In genomic region chr12:109835827-109836226, GRCh38 we compare ENCODE assay signal across 32 cellular contexts. TPM values are rescaled to one million over a fixed set of nuclear protein-coding genes. Genes with fewer than 3 reads are reported as not detected.
"Had no signal": no experiment of that assay in that cellular context is flagged by ENCODE, and none has a peak within 500 bp of the region (broad histone marks: within the 10 kb centered on the region; RNA-seq: fewer than 3 reads in every experiment).

No MANE protein-coding gene starts in this region.

- H3K27ac Mint-ChIP-seq: activated CD4-positive, alpha-beta memory T cell treated with anti-CD3 and anti-CD28 coated beads for 36 hours; activated CD4-positive, alpha-beta T cell treated with anti-CD3 and anti-CD28 coated beads for 36 hours; activated CD4-positive, alpha-beta T cell treated with anti-CD3 and anti-CD28 coated beads, Interleukin-2, amount 10 ng/mL, durations not matched to agents 24 days and 14 days; activated CD8-positive, alpha-beta memory T cell treated with anti-CD3 and anti-CD28 coated beads, Interleukin-2, amount 10 ng/mL, durations not matched to agents 7 days and 5 days; activated CD8-positive, alpha-beta T cell treated with anti-CD3 and anti-CD28 coated beads, Interleukin-2, amount 10 ng/mL, durations not matched to agents 7 days and 5 days; activated naive CD4-positive, alpha-beta T cell treated with anti-CD3 and anti-CD28 coated beads, Interleukin-2, amount 10 ng/mL, durations not matched to agents 7 days and 5 days; activated naive CD4-positive, alpha-beta T cell treated with anti-CD3 and anti-CD28 coated beads, Interleukin-2, amount 50 U/mL, for 72 hours; activated naive CD8-positive, alpha-beta T cell treated with anti-CD3 and anti-CD28 coated beads, Interleukin-2, amount 10 ng/mL, durations not matched to agents 7 days and 5 days; activated T-cell treated with anti-CD3 and anti-CD28 coated beads, Interleukin-2, amount 50 U/mL, for 72 hours; brain; T-helper 17 cell; T-helper 2 cell treated with Interferon-gamma antibody and Interleukin-4, amounts not matched to agents 5 μg/mL and 100 μg/mL, for 36 hours had no signal

- H3K4me1 ChIP-seq: ascending aorta, breast epithelium, colonic mucosa had no signal

- H3K9me3 ChIP-seq: ascending aorta, breast epithelium, colonic mucosa had no signal

- H3K27me3 ChIP-seq: breast epithelium, cardiac muscle cell had no signal

- FAIRE-seq: frontal cortex had no signal

- ATAC-seq: activated CD4-positive, alpha-beta T cell treated with anti-CD3 and anti-CD28 coated beads for 36 hours; activated CD8-positive, alpha-beta memory T cell treated with anti-CD3 and anti-CD28 coated beads, Interleukin-2, amount 10 ng/mL, durations not matched to agents 7 days and 5 days; activated CD8-positive, alpha-beta T cell treated with anti-CD3 and anti-CD28 coated beads, Interleukin-2, amount 10 ng/mL, durations not matched to agents 7 days and 5 days; activated naive CD4-positive, alpha-beta T cell treated with anti-CD3 and anti-CD28 coated beads, Interleukin-2, amount 50 U/mL, for 72 hours; activated T-cell treated with anti-CD3 and anti-CD28 coated beads, Interleukin-2, amount 50 U/mL, for 72 hours; esophagus mucosa; T-helper 17 cell had no signal

- H3K36me3 ChIP-seq: ascending aorta, breast epithelium, cardiac muscle cell, colonic mucosa had no signal

- H3K27ac ChIP-seq: ascending aorta, breast epithelium, cardiac muscle cell, colonic mucosa had no signal

- H3K36me3 Mint-ChIP-seq: activated CD4-positive, alpha-beta memory T cell treated with anti-CD3 and anti-CD28 coated beads for 36 hours; activated CD8-positive, alpha-beta memory T cell treated with anti-CD3 and anti-CD28 coated beads, Interleukin-2, amount 10 ng/mL, durations not matched to agents 7 days and 5 days; activated naive CD4-positive, alpha-beta T cell treated with anti-CD3 and anti-CD28 coated beads, Interleukin-2, amount 10 ng/mL, durations not matched to agents 7 days and 5 days; activated naive CD8-positive, alpha-beta T cell treated with anti-CD3 and anti-CD28 coated beads, Interleukin-2, amount 10 ng/mL, durations not matched to agents 7 days and 5 days; brain had no signal

- H3K4me3 Mint-ChIP-seq: activated CD4-positive, alpha-beta memory T cell treated with anti-CD3 and anti-CD28 coated beads for 36 hours; activated CD4-positive, alpha-beta T cell treated with anti-CD3 and anti-CD28 coated beads for 36 hours; activated CD4-positive, alpha-beta T cell treated with anti-CD3 and anti-CD28 coated beads, Interleukin-2, amount 10 ng/mL, durations not matched to agents 24 days and 14 days; activated CD8-positive, alpha-beta memory T cell treated with anti-CD3 and anti-CD28 coated beads, Interleukin-2, amount 10 ng/mL, durations not matched to agents 7 days and 5 days; activated CD8-positive, alpha-beta T cell treated with anti-CD3 and anti-CD28 coated beads, Interleukin-2, amount 10 ng/mL, durations not matched to agents 7 days and 5 days; activated naive CD4-positive, alpha-beta T cell treated with anti-CD3 and anti-CD28 coated beads, Interleukin-2, amount 10 ng/mL, durations not matched to agents 7 days and 5 days; activated naive CD8-positive, alpha-beta T cell treated with anti-CD3 and anti-CD28 coated beads, Interleukin-2, amount 10 ng/mL, durations not matched to agents 7 days and 5 days; activated T-cell treated with anti-CD3 and anti-CD28 coated beads, Interleukin-2, amount 50 U/mL, for 72 hours; brain; T-helper 17 cell; T-helper 2 cell treated with Interferon-gamma antibody and Interleukin-4, amounts not matched to agents 5 μg/mL and 100 μg/mL, for 36 hours had no signal

- H3K9me3 Mint-ChIP-seq: activated CD4-positive, alpha-beta memory T cell treated with anti-CD3 and anti-CD28 coated beads for 36 hours; activated CD4-positive, alpha-beta T cell treated with anti-CD3 and anti-CD28 coated beads, Interleukin-2, amount 10 ng/mL, durations not matched to agents 24 days and 14 days; activated naive CD4-positive, alpha-beta T cell treated with anti-CD3 and anti-CD28 coated beads, Interleukin-2, amount 10 ng/mL, durations not matched to agents 7 days and 5 days; activated naive CD4-positive, alpha-beta T cell treated with anti-CD3 and anti-CD28 coated beads, Interleukin-2, amount 50 U/mL, for 72 hours; activated naive CD8-positive, alpha-beta T cell treated with anti-CD3 and anti-CD28 coated beads, Interleukin-2, amount 10 ng/mL, durations not matched to agents 7 days and 5 days; activated T-cell treated with anti-CD3 and anti-CD28 coated beads, Interleukin-2, amount 50 U/mL, for 72 hours; T-helper 2 cell treated with Interferon-gamma antibody and Interleukin-4, amounts not matched to agents 5 μg/mL and 100 μg/mL, for 36 hours had no signal

- H3K4me3 ChIP-seq: ascending aorta, breast epithelium, cardiac muscle cell, colonic mucosa had no signal

- DNase-seq: activated CD4-positive, alpha-beta memory T cell treated with anti-CD3 and anti-CD28 coated beads for 36 hours; activated CD4-positive, alpha-beta T cell treated with anti-CD3 and anti-CD28 coated beads for 36 hours; activated CD4-positive, alpha-beta T cell treated with anti-CD3 and anti-CD28 coated beads, Interleukin-2, amount 10 ng/mL, durations not matched to agents 24 days and 14 days; activated CD4-positive, CD25-positive, alpha-beta regulatory T cell; activated CD4-positive, CD25-positive, alpha-beta regulatory T cell treated with anti-CD3 and anti-CD28 coated beads, Interleukin-2, amount 50 U/mL, for 72 hours; activated CD8-positive, alpha-beta memory T cell treated with anti-CD3 and anti-CD28 coated beads, Interleukin-2, amount 10 ng/mL, durations not matched to agents 7 days and 5 days; activated CD8-positive, alpha-beta memory T cell treated with anti-CD3 and anti-CD28 coated beads, Interleukin-2, amount 50 U/mL, for 4 hours; activated CD8-positive, alpha-beta T cell treated with anti-CD3 and anti-CD28 coated beads, Interleukin-2, amount 10 ng/mL, durations not matched to agents 7 days and 5 days; activated gamma-delta T cell; activated naive CD4-positive, alpha-beta T cell; activated naive CD4-positive, alpha-beta T cell treated with anti-CD3 and anti-CD28 coated beads, Interleukin-2, amount 10 ng/mL, durations not matched to agents 7 days and 5 days; activated naive CD8-positive, alpha-beta T cell treated with anti-CD3 and anti-CD28 coated beads, Interleukin-2, amount 10 ng/mL, durations not matched to agents 7 days and 5 days; activated T-cell treated with anti-CD3 and anti-CD28 coated beads, Interleukin-2, amount 50 U/mL, for 1 hour; activated T-cell treated with anti-CD3 and anti-CD28 coated beads, Interleukin-2, amount 50 U/mL, for 72 hours; central memory CD4-positive, alpha-beta T cell; cerebellar nuclear complex; colonic mucosa; effector CD8-positive, alpha-beta T cell; foreskin fibroblast; head of caudate nucleus; T-helper 1 cell; T-helper 17 cell; T1000 had no signal

RNA-seq across cellular contexts. Expression of gene TRPV4, which starts 2.6 kb away (rescaled TPM):
- total RNA-seq: activated CD4-positive, alpha-beta memory T cell treated with anti-CD3 and anti-CD28 coated beads for 36 hours; activated CD4-positive, alpha-beta T cell treated with anti-CD3 and anti-CD28 coated beads for 36 hours; activated CD4-positive, alpha-beta T cell treated with anti-CD3 and anti-CD28 coated beads, Interleukin-2, amount 10 ng/mL, durations not matched to agents 24 days and 14 days; activated CD8-positive, alpha-beta memory T cell treated with anti-CD3 and anti-CD28 coated beads for 36 hours; activated CD8-positive, alpha-beta memory T cell treated with anti-CD3 and anti-CD28 coated beads, Interleukin-2, amount 10 ng/mL, durations not matched to agents 7 days and 5 days; activated CD8-positive, alpha-beta T cell treated with anti-CD3 and anti-CD28 coated beads, Interleukin-2, amount 10 ng/mL, durations not matched to agents 7 days and 5 days; activated naive CD4-positive, alpha-beta T cell treated with anti-CD3 and anti-CD28 coated beads, Interleukin-2, amount 50 U/mL, for 72 hours; activated naive CD8-positive, alpha-beta T cell treated with anti-CD3 and anti-CD28 coated beads, Interleukin-2, amount 10 ng/mL, durations not matched to agents 7 days and 5 days; activated T-cell treated with anti-CD3 and anti-CD28 coated beads, Interleukin-2, amount 50 U/mL, for 72 hours; ascending aorta; frontal cortex; T-helper 17 cell had no signal
